ENCODE assay signal across 8 cellular contexts in genomic region chr17:2486709-2487108, GRCh38. TPM values are rescaled to one million over a fixed set of nuclear protein-coding genes. Genes with fewer than 3 reads are reported as not detected.
DNase-seq lines count a peak whose midpoint lies in the region; ATAC-seq and TF ChIP-seq lines count a peak whose summit lies in the region.
"Not testable (repeated sequence)": the region's sequence is repeated elsewhere in the genome, so short reads cannot be mapped to it uniquely, and the experiment has no call there.

No MANE protein-coding gene starts in this region.

- not testable (repeated sequence) for TF ChIP-seq CTCF in Caco-2 (IDR thresholded peaks at IDR 0.05; ENCODE audit: insufficient read depth in 1 of 2, low read depth in 1 of 2, low read length in 1 of 2, severe bottlenecking in 1 of 2, unreplicated experiment in 1 of 2); endothelial cell (IDR thresholded peaks at IDR 0.05; ENCODE audit: unreplicated experiment)

- not testable (repeated sequence) for H3K27me3 Mint-ChIP-seq in Caco-2 (ENCODE audit: insufficient read depth, unreplicated experiment); T-helper 17 cell; activated CD4-positive, alpha-beta memory T cell treated with anti-CD3 and anti-CD28 coated beads for 36 hours; endothelial cell (ENCODE audit: unreplicated experiment); memory B cell

- H3K9me3 Mint-ChIP-seq in Caco-2 (ENCODE audit: unreplicated experiment); activated CD4-positive, alpha-beta memory T cell treated with anti-CD3 and anti-CD28 coated beads for 36 hours; endothelial cell (ENCODE audit: unreplicated experiment); memory B cell: not testable (repeated sequence)

- not testable (repeated sequence) for H3K36me3 ChIP-seq in BLaER1; Caco-2 (ENCODE audit: control insufficient read depth, insufficient read depth, low read length)

- peak overlapping the region; percentile 32; the same call in 1 of the 2 replicates for H3K27ac ChIP-seq in BLaER1
- peak overlapping the region; percentile 39 for H3K27ac ChIP-seq in caudate nucleus (ENCODE audit: low read depth, low read length)
- H3K27ac ChIP-seq in substantia nigra (ENCODE audit: low read depth, low read length, poor library complexity, severe bottlenecking): peak overlapping the region; percentile 11

- not testable (repeated sequence) for H3K4me3 ChIP-seq in BLaER1; Caco-2 (ENCODE audit: low read depth, low read length)

- H3K9me3 ChIP-seq in BLaER1; Caco-2; T-helper 17 cell (ENCODE audit: control insufficient read depth, low read length, poor library complexity, severe bottlenecking): not testable (repeated sequence)

- H3K4me1 ChIP-seq in BLaER1: peaks cover 99% of the 10 kb centered on the region
- not testable (repeated sequence) for H3K4me1 ChIP-seq in Caco-2

- POLR2A ChIA-PET in Caco-2 (lab: Charles Lee): interaction anchor here (1.0 kb wide), 1 partner anchor 25 kb away, joined by 3 read pairs; the partner anchor contains the start of gene METTL16
- POLR2A ChIA-PET in activated CD4-positive, alpha-beta memory T cell treated with anti-CD3 and anti-CD28 coated beads for 36 hours (lab: Charles Lee): not testable (repeated sequence)

- not testable (repeated sequence) for BruUV-seq in Caco-2 (replicated peaks; lab: Mats Ljungman, UMichigan)

- H3K4me1 Mint-ChIP-seq in Caco-2 (ENCODE audit: low read depth, unreplicated experiment) (peaks cover 23% of the 10 kb centered on the region), T-helper 17 cell (peaks cover 30% of the 10 kb centered on the region), endothelial cell (ENCODE audit: unreplicated experiment) (peaks cover 31% of the 10 kb centered on the region), memory B cell (peaks cover 23% of the 10 kb centered on the region)
- H3K4me1 Mint-ChIP-seq in activated CD4-positive, alpha-beta memory T cell treated with anti-CD3 and anti-CD28 coated beads for 36 hours (ENCODE audit: low read depth): peaks cover 37% of the 10 kb centered on the region

- not testable (repeated sequence) for H3K4me3 Mint-ChIP-seq in Caco-2 (ENCODE audit: unreplicated experiment); T-helper 17 cell; activated CD4-positive, alpha-beta memory T cell treated with anti-CD3 and anti-CD28 coated beads for 36 hours; endothelial cell (ENCODE audit: unreplicated experiment); memory B cell

- H3K27me3 ChIP-seq in BLaER1; Caco-2 (replicated peaks; ENCODE audit: control insufficient read depth, insufficient read depth, low read length): not testable (repeated sequence)

- H3K27ac Mint-ChIP-seq in Caco-2 (ENCODE audit: unreplicated experiment) (peak overlapping the region; percentile 61), T-helper 17 cell (peak overlapping the region; percentile 69), endothelial cell (ENCODE audit: unreplicated experiment) (peak overlapping the region; percentile 38), memory B cell (peak overlapping the region; percentile 67)
- H3K27ac Mint-ChIP-seq in activated CD4-positive, alpha-beta memory T cell treated with anti-CD3 and anti-CD28 coated beads for 36 hours: not testable (repeated sequence)

- not testable (repeated sequence) for ATAC-seq in T-helper 17 cell; memory B cell (ENCODE audit: low read depth)

- not testable (repeated sequence) for DNase-seq in Caco-2; T-helper 17 cell; endothelial cell (ENCODE audit: low spot score); memory B cell (ENCODE audit: low spot score in 2 of 2); substantia nigra (lab: John Stamatoyannopoulos, UW)
- peak; percentile 19 for DNase-seq in activated CD4-positive, alpha-beta memory T cell treated with anti-CD3 and anti-CD28 coated beads for 36 hours
- DNase-seq in caudate nucleus (lab: John Stamatoyannopoulos, UW): peak in 16 of 61 donors; percentile 3 to 75 (median 14)

- intact Hi-C loops in Caco-2 (cut with micrococcal nuclease; ENCODE audit: unreplicated experiment); activated CD4-positive, alpha-beta memory T cell treated with anti-CD3 and anti-CD28 coated beads for 36 hours (cut with micrococcal nuclease): not testable (repeated sequence)

- CTCF ChIA-PET in Caco-2 (lab: Charles Lee): interaction anchor here (0.7 kb wide), 1 partner anchor 299 kb away, joined by 3 read pairs; no protein-coding TSS in a partner anchor
- CTCF ChIA-PET in activated CD4-positive, alpha-beta memory T cell treated with anti-CD3 and anti-CD28 coated beads for 36 hours (lab: Charles Lee): interaction anchor here (1.2 kb wide), 1 partner anchor 104 kb away, joined by 4 read pairs; no protein-coding TSS in a partner anchor

- peaks cover 34% of the 10 kb centered on the region for H4K20me1 ChIP-seq in BLaER1

- not testable (repeated sequence) for H3K36me3 Mint-ChIP-seq in Caco-2 (ENCODE audit: insufficient read depth, unreplicated experiment); T-helper 17 cell (ENCODE audit: low read depth); activated CD4-positive, alpha-beta memory T cell treated with anti-CD3 and anti-CD28 coated beads for 36 hours; endothelial cell (ENCODE audit: low read depth, unreplicated experiment); memory B cell

- peak overlapping the region; percentile 87 for H3K4me2 ChIP-seq in BLaER1

- H3K9ac ChIP-seq in BLaER1: not testable (repeated sequence)

RNA-seq across cellular contexts. Expression of gene METTL16, which starts 25.0 kb away (rescaled TPM):
- total RNA-seq in Caco-2 (2022) (50.4 and 58.4 TPM in 2 replicates), T-helper 17 cell (10 to 100 TPM; 34.4 to 38.8 TPM), endothelial cell (ENCODE audit: unreplicated experiment) (24.9 TPM)
- total RNA-seq in activated CD4-positive, alpha-beta memory T cell treated with anti-CD3 and anti-CD28 coated beads for 36 hours: 10 to 100 TPM; 44.0 to 44.6 TPM
